In genomic region chr20:17683218-17684076, GRCh38 we compare ENCODE assay signal across 13 cellular contexts. TPM values are rescaled to one million over a fixed set of nuclear protein-coding genes. Genes with fewer than 3 reads are reported as not detected.
DNase-seq lines count a peak whose midpoint lies in the region; ATAC-seq, FAIRE-seq and TF ChIP-seq lines count a peak whose summit lies in the region.
"Had no signal": no experiment of that assay in that cellular context is flagged by ENCODE, and none has a peak within 500 bp of the region (broad histone marks: within the 10 kb centered on the region; RNA-seq: fewer than 3 reads in every experiment).

No MANE protein-coding gene starts in this region.

- H3K27ac ChIP-seq in breast epithelium (no peak overlapping the region), kidney (ENCODE audit: low read depth in 2 of 2, low read length in 2 of 2) (peak overlapping the region in 1 of 2 donors; percentile 90)

- TF ChIP-seq POLR2A in breast epithelium (IDR thresholded peaks at IDR 0.05): no peak

- H3K4me3 ChIP-seq in breast epithelium (no peak overlapping the region), kidney (ENCODE audit: low read length in 2 of 2) (peak overlapping the region; percentile 55 to 77)

- no peak overlapping the region for H3K9ac ChIP-seq in kidney (ENCODE audit: low read length in 2 of 2)

- intact Hi-C loops in MCF 10A (cut with micrococcal nuclease): loop anchor here (10.0 kb wide), 1 partner anchor 601 kb away; the partner anchor contains the start of gene ZNF133
- intact Hi-C loops in breast epithelium (cut with DNase I; ENCODE audit: low total_unique reads): loop anchor here (10.0 kb wide), 1 partner anchor 211 kb away; no protein-coding TSS in a partner anchor
- intact Hi-C loops in kidney (cut with DNase I): loop anchor here (5.0 kb wide), 1 partner anchor 214 kb away; no protein-coding TSS in a partner anchor

- H3K4me3 Mint-ChIP-seq in MCF 10A (ENCODE audit: unreplicated experiment): peak overlapping the region; percentile 42
- H3K4me3 Mint-ChIP-seq in activated T-helper 17 cell treated with anti-CD3 and anti-CD28 coated beads, Interleukin-2, amount 50 U/mL, for 72 hours: peak overlapping the region; percentile 83
- peak overlapping the region; percentile 77 for H3K4me3 Mint-ChIP-seq in type B pancreatic cell

- peaks cover 53% of the 10 kb centered on the region for H3K27me3 Mint-ChIP-seq in MCF 10A (ENCODE audit: insufficient read depth, unreplicated experiment)
- H3K27me3 Mint-ChIP-seq in activated T-helper 17 cell treated with anti-CD3 and anti-CD28 coated beads, Interleukin-2, amount 50 U/mL, for 72 hours: peaks cover 29% of the 10 kb centered on the region
- H3K27me3 Mint-ChIP-seq in type B pancreatic cell: peaks cover 28% of the 10 kb centered on the region

- no peaks in the 10 kb centered on the region for H3K36me3 ChIP-seq in breast epithelium
- H3K36me3 ChIP-seq in kidney (ENCODE audit: control insufficient read depth in 1 of 2, insufficient read depth in 2 of 2, low read length in 2 of 2): peaks cover 0 to 5% of the 10 kb centered on the region in 2 donors
- H3K36me3 ChIP-seq: BE2C had no signal

- H3K9me3 Mint-ChIP-seq in MCF 10A (ENCODE audit: unreplicated experiment) (peaks cover 22% of the 10 kb centered on the region), type B pancreatic cell (peaks cover 5% of the 10 kb centered on the region)
- no peaks in the 10 kb centered on the region for H3K9me3 Mint-ChIP-seq in activated T-helper 17 cell treated with anti-CD3 and anti-CD28 coated beads, Interleukin-2, amount 50 U/mL, for 72 hours

- DNase-seq in MCF 10A (ENCODE audit: unreplicated experiment) (no peak), breast epithelium (ENCODE audit: low spot score in 2 of 2) (no peak), kidney (no peak), type B pancreatic cell (ENCODE audit: extremely low spot score, unreplicated experiment) (no peak), NCI-H1048 (lab: John Stamatoyannopoulos, UW) (no peak)
- DNase-seq: BE2C, mammary epithelial cell had no signal

- H3K9me3 ChIP-seq in breast epithelium: no peaks in the 10 kb centered on the region
- H3K9me3 ChIP-seq in kidney (ENCODE audit: control insufficient read depth in 1 of 2, low read length in 2 of 2): no peaks in the 10 kb centered on the region
- H3K9me3 ChIP-seq: BE2C had no signal

- H3K36me3 Mint-ChIP-seq in MCF 10A (ENCODE audit: insufficient read depth, unreplicated experiment) (peaks cover 5% of the 10 kb centered on the region), type B pancreatic cell (peaks cover 15% of the 10 kb centered on the region)
- peaks cover 6% of the 10 kb centered on the region for H3K36me3 Mint-ChIP-seq in activated T-helper 17 cell treated with anti-CD3 and anti-CD28 coated beads, Interleukin-2, amount 50 U/mL, for 72 hours (ENCODE audit: low read depth)

- no peaks in the 10 kb centered on the region for H3K27me3 ChIP-seq in breast epithelium

- H3K4me1 Mint-ChIP-seq in MCF 10A (ENCODE audit: insufficient read depth, unreplicated experiment): peaks cover 11% of the 10 kb centered on the region
- peaks cover 12% of the 10 kb centered on the region for H3K4me1 Mint-ChIP-seq in activated T-helper 17 cell treated with anti-CD3 and anti-CD28 coated beads, Interleukin-2, amount 50 U/mL, for 72 hours
- peaks cover 27% of the 10 kb centered on the region for H3K4me1 Mint-ChIP-seq in type B pancreatic cell (ENCODE audit: unreplicated experiment)

- no peak for FAIRE-seq in kidney (lab: Jason Lieb, UNC)
- FAIRE-seq: urothelium cell line had no signal

- TF ChIP-seq CTCF in MCF 10A (IDR thresholded peaks at IDR 0.05; ENCODE audit: unreplicated experiment) (no peak), breast epithelium (IDR thresholded peaks at IDR 0.05) (no peak), kidney (IDR thresholded peaks at IDR 0.05; ENCODE audit: borderline replicate concordance, extremely low read depth, insufficient read depth) (no peak), type B pancreatic cell (conservative IDR thresholded peaks at IDR 0.05) (no peak)

- ATAC-seq in activated T-helper 17 cell treated with anti-CD3 and anti-CD28 coated beads, Interleukin-2, amount 50 U/mL, for 72 hours (replicated peaks): no peak
- no peak for ATAC-seq in GM18861 (IDR thresholded peaks at IDR 0.05; ENCODE audit: unreplicated experiment)
- ATAC-seq in HG03460 (IDR thresholded peaks at IDR 0.05; ENCODE audit: unreplicated experiment): no peak

- CTCF ChIA-PET in MCF 10A (lab: Yijun Ruan, JAX): interaction anchor here (0.6 to 6.6 kb wide), 26 partner anchors 8 to 357 kb away, joined by 3 to 156 read pairs (median 4); no protein-coding TSS in a partner anchor

- H3K4me1 ChIP-seq in breast epithelium (peaks cover 4 to 5% of the 10 kb centered on the region in 2 donors), kidney (ENCODE audit: control insufficient read depth in 1 of 2, insufficient read depth in 1 of 2, low read depth in 1 of 2, low read length in 2 of 2) (peaks cover 20 to 29% of the 10 kb centered on the region in 2 donors)
- H3K4me1 ChIP-seq: BE2C had no signal

- no TSS peak for BruUV-seq in MCF 10A (replicated peaks; lab: Mats Ljungman, UMichigan)

- no peak overlapping the region for H3K27ac Mint-ChIP-seq in MCF 10A (ENCODE audit: low read depth, unreplicated experiment)
- no peak overlapping the region for H3K27ac Mint-ChIP-seq in activated T-helper 17 cell treated with anti-CD3 and anti-CD28 coated beads, Interleukin-2, amount 50 U/mL, for 72 hours
- H3K27ac Mint-ChIP-seq in type B pancreatic cell: peak overlapping the region; percentile 23

- POLR2A ChIA-PET in MCF 10A (lab: Yijun Ruan, JAX): interaction anchor here (0.6 to 5.2 kb wide), 15 partner anchors 19 to 824 kb away, joined by 3 to 72 read pairs (median 6); partner anchors contain the start of genes DSTN, MGME1, SNX5 and ZNF133

RNA-seq across cellular contexts. Expression of gene RRBP1, which starts 1.4 kb away (rescaled TPM):
- 203 and 244 TPM in 2 replicates for total RNA-seq in MCF 10A (2022)
- total RNA-seq in breast epithelium: 10 to 100 TPM; 49.8 to 92.4 (median 78.0) TPM
- total RNA-seq in activated T-helper 17 cell treated with anti-CD3 and anti-CD28 coated beads, Interleukin-2, amount 50 U/mL, for 72 hours: 10 to 100 TPM; 21.6 to 32.5 TPM
- 231 TPM for total RNA-seq in kidney
- 83.4 TPM for polyA plus RNA-seq in kidney (ENCODE audit: insufficient read depth, low read depth, low replicate concordance)
- total RNA-seq in type B pancreatic cell (ENCODE audit: low replicate concordance): 161 and 230 TPM in 2 replicates

RNA-seq across cellular contexts. Expression of gene BANF2, which starts 16.3 kb away (rescaled TPM):
- not detected in 2 replicates for total RNA-seq in MCF 10A (2022)
- not detected for total RNA-seq in breast epithelium
- total RNA-seq in activated T-helper 17 cell treated with anti-CD3 and anti-CD28 coated beads, Interleukin-2, amount 50 U/mL, for 72 hours: not detected
- not detected for total RNA-seq in kidney
- polyA plus RNA-seq in kidney (ENCODE audit: insufficient read depth, low read depth, low replicate concordance): not detected
- not detected in 2 replicates for total RNA-seq in type B pancreatic cell (ENCODE audit: low replicate concordance)
- total RNA-seq: dermis microvascular lymphatic vessel endothelial cell, mammary epithelial cell, NCI-H460 had no signal
- polyA plus RNA-seq: mammary epithelial cell had no signal

Comparison
In these comparisons a context has a peak if more than half of its experiments do, and no peak if none do; other contexts are left out.
1. H3K4me3 ChIP-seq: peak in kidney (2 of 2); none in breast epithelium (0 of 3).
2. Peak in every context shown above with its lines, with median percentiles within 50 percentile points of each other: H3K4me3 Mint-ChIP-seq.